29 cellular contexts compared by ENCODE assay signal in genomic region chr3:89586676-89587075, GRCh38.
"Had no signal": no experiment of that assay in that cellular context is flagged by ENCODE, and none has a peak within 500 bp of the region (broad histone marks: within the 10 kb centered on the region; RNA-seq: fewer than 3 reads in every experiment).

No MANE protein-coding gene starts in this region.

- H3K27ac ChIP-seq: brain microvascular endothelial cell, colonic mucosa, SK-N-MC, WERI-Rb-1 had no signal

- H3K9me3 ChIP-seq: colonic mucosa had no signal

- H3K4me1 Mint-ChIP-seq: activated CD4-positive, alpha-beta memory T cell treated with anti-CD3 and anti-CD28 coated beads, Interleukin-2, amount 10 ng/mL, durations not matched to agents 7 days and 5 days; activated CD8-positive, alpha-beta memory T cell treated with anti-CD3 and anti-CD28 coated beads, Interleukin-2, amount 10 ng/mL, durations not matched to agents 7 days and 5 days; activated naive CD4-positive, alpha-beta T cell treated with anti-CD3 and anti-CD28 coated beads, Interleukin-2, amount 10 ng/mL, durations not matched to agents 7 days and 5 days; activated naive CD8-positive, alpha-beta T cell treated with anti-CD3 and anti-CD28 coated beads, Interleukin-2, amount 50 U/mL, for 24 hours; central memory CD8-positive, alpha-beta T cell had no signal

- H3K4me3 ChIP-seq: colonic mucosa, SK-N-MC had no signal

- H3K27ac Mint-ChIP-seq: activated CD4-positive, alpha-beta memory T cell treated with anti-CD3 and anti-CD28 coated beads, Interleukin-2, amount 10 ng/mL, durations not matched to agents 7 days and 5 days; activated CD8-positive, alpha-beta memory T cell treated with anti-CD3 and anti-CD28 coated beads, Interleukin-2, amount 10 ng/mL, durations not matched to agents 7 days and 5 days; activated naive CD4-positive, alpha-beta T cell treated with anti-CD3 and anti-CD28 coated beads, Interleukin-2, amount 10 ng/mL, durations not matched to agents 7 days and 5 days; activated naive CD8-positive, alpha-beta T cell; activated naive CD8-positive, alpha-beta T cell treated with anti-CD3 and anti-CD28 coated beads, Interleukin-2, amount 50 U/mL, for 24 hours had no signal

- H3K4me1 ChIP-seq: colonic mucosa had no signal

- H3K27me3 Mint-ChIP-seq: activated CD4-positive, alpha-beta memory T cell treated with anti-CD3 and anti-CD28 coated beads, Interleukin-2, amount 10 ng/mL, durations not matched to agents 7 days and 5 days; activated CD8-positive, alpha-beta memory T cell treated with anti-CD3 and anti-CD28 coated beads, Interleukin-2, amount 10 ng/mL, durations not matched to agents 7 days and 5 days; activated naive CD4-positive, alpha-beta T cell treated with anti-CD3 and anti-CD28 coated beads, Interleukin-2, amount 10 ng/mL, durations not matched to agents 7 days and 5 days; activated naive CD8-positive, alpha-beta T cell; activated naive CD8-positive, alpha-beta T cell treated with anti-CD3 and anti-CD28 coated beads, Interleukin-2, amount 50 U/mL, for 24 hours; central memory CD8-positive, alpha-beta T cell had no signal

- H3K36me3 Mint-ChIP-seq: activated CD8-positive, alpha-beta memory T cell treated with anti-CD3 and anti-CD28 coated beads, Interleukin-2, amount 10 ng/mL, durations not matched to agents 7 days and 5 days; activated naive CD4-positive, alpha-beta T cell treated with anti-CD3 and anti-CD28 coated beads, Interleukin-2, amount 10 ng/mL, durations not matched to agents 7 days and 5 days; activated naive CD8-positive, alpha-beta T cell had no signal

- DNase-seq: activated CD4-positive, alpha-beta memory T cell treated with anti-CD3 and anti-CD28 coated beads, Interleukin-2, amount 10 ng/mL, durations not matched to agents 7 days and 5 days; activated CD4-positive, alpha-beta T cell treated with anti-CD3 and anti-CD28 coated beads for 1 hour; activated CD4-positive, alpha-beta T cell treated with anti-CD3 and anti-CD28 coated beads for 48 hours; activated CD4-positive, CD25-positive, alpha-beta regulatory T cell; activated CD8-positive, alpha-beta memory T cell treated with anti-CD3 and anti-CD28 coated beads for 24 hours; activated CD8-positive, alpha-beta memory T cell treated with anti-CD3 and anti-CD28 coated beads, Interleukin-2, amount 10 ng/mL, durations not matched to agents 7 days and 5 days; activated CD8-positive, alpha-beta memory T cell treated with anti-CD3 and anti-CD28 coated beads, Interleukin-2, amount 50 U/mL, for 48 hours; activated effector memory CD4-positive, alpha-beta T cell treated with Interleukin-2 at 50 U/mL for 16 hours; activated naive CD4-positive, alpha-beta T cell treated with anti-CD3 and anti-CD28 coated beads, Interleukin-2, amount 10 ng/mL, durations not matched to agents 7 days and 5 days; activated naive CD8-positive, alpha-beta T cell treated with anti-CD3 and anti-CD28 coated beads, Interleukin-2, amount 50 U/mL, for 24 hours; activated T-cell treated with anti-CD3 and anti-CD28 coated beads, Interleukin-2, amount 50 U/mL, for 48 hours; amniotic stem cell; aorta; brain microvascular endothelial cell; colonic mucosa; NCI-H1105; NCI-H1417 treated with DMSO at 0.1 percent for 48 hours; NCI-H1694 treated with DMSO at 0.1 percent for 48 hours; NCI-H2029 treated with DMSO at 0.1 percent for 48 hours; NCI-H2107; NCI-H226; NCI-H446 treated with DMSO at 0.1 percent for 48 hours; NCI-H69; Right ventricle myocardium superior; T1000; WERI-Rb-1 had no signal

- H3K27me3 ChIP-seq: brain microvascular endothelial cell, colonic mucosa had no signal

- ATAC-seq: activated CD8-positive, alpha-beta memory T cell treated with anti-CD3 and anti-CD28 coated beads, Interleukin-2, amount 10 ng/mL, durations not matched to agents 7 days and 5 days; activated naive CD8-positive, alpha-beta T cell treated with anti-CD3 and anti-CD28 coated beads, Interleukin-2, amount 50 U/mL, for 24 hours had no signal

- H3K4me3 Mint-ChIP-seq: activated CD4-positive, alpha-beta memory T cell treated with anti-CD3 and anti-CD28 coated beads, Interleukin-2, amount 10 ng/mL, durations not matched to agents 7 days and 5 days; activated CD8-positive, alpha-beta memory T cell treated with anti-CD3 and anti-CD28 coated beads, Interleukin-2, amount 10 ng/mL, durations not matched to agents 7 days and 5 days; activated naive CD4-positive, alpha-beta T cell treated with anti-CD3 and anti-CD28 coated beads, Interleukin-2, amount 10 ng/mL, durations not matched to agents 7 days and 5 days; activated naive CD8-positive, alpha-beta T cell; activated naive CD8-positive, alpha-beta T cell treated with anti-CD3 and anti-CD28 coated beads, Interleukin-2, amount 50 U/mL, for 24 hours; central memory CD8-positive, alpha-beta T cell had no signal

- H3K36me3 ChIP-seq: brain microvascular endothelial cell, colonic mucosa, WERI-Rb-1 had no signal
